ENCODE assay signal across 8 cellular contexts in genomic region chr11:44095506-44096359, GRCh38. TPM values are rescaled to one million over a fixed set of nuclear protein-coding genes. Genes with fewer than 3 reads are reported as not detected.
DNase-seq lines count a peak whose midpoint lies in the region; ATAC-seq and TF ChIP-seq lines count a peak whose summit lies in the region.

EXT2 (plus strand) TSS chr11:44095678; CDS start chr11:44107713, 12,035 bp downstream.

- TF ChIP-seq CTCF in kidney epithelial cell (IDR thresholded peaks at IDR 0.05; ENCODE audit: insufficient read depth, low read length, poor library complexity, severe bottlenecking), result peak; percentile 90

- H3K27me3 ChIP-seq in kidney epithelial cell (ENCODE audit: control insufficient read depth, insufficient read depth, low read length), result peaks cover 2% of the 10 kb centered on the region

- H3K4me3 ChIP-seq in kidney epithelial cell (ENCODE audit: low read depth, low read length), result peak within 1 kb of the TSS; percentile 71

- H3K36me3 ChIP-seq in kidney epithelial cell (ENCODE audit: control insufficient read depth, insufficient read depth, low read length), result no peaks in the 10 kb centered on the region

- ATAC-seq in GM19023 (IDR thresholded peaks at IDR 0.05; ENCODE audit: unreplicated experiment) (peak; percentile 93), HG03196 (IDR thresholded peaks at IDR 0.05; ENCODE audit: unreplicated experiment) (peak; percentile 93)
- peak; percentile 92 to 93 for ATAC-seq in activated CD4-positive, CD25-positive, alpha-beta regulatory T cell treated with anti-CD3 and anti-CD28 coated beads, Interleukin-2, amount 50 U/mL, for 24 hours

- DNase-seq in AG20443 (ENCODE audit: low spot score) (peak; percentile 100), NCI-H226 (peak; percentile 57), cerebellar cortex (ENCODE audit: low spot score) (peak; percentile 85), kidney epithelial cell (ENCODE audit: low read depth) (peak; percentile 34)
- DNase-seq in stimulated activated CD4-positive, alpha-beta T cell treated with anti-CD3 and anti-CD28 coated beads, Interleukin-15, amount 100 ng/mL, for 24 hours, result peak; percentile 90

RNA-seq across cellular contexts. Expression of gene EXT2, which starts in this region (rescaled TPM):
- 83.5 and 99.6 TPM in 2 replicates for total RNA-seq in kidney epithelial cell

Comparison
In these comparisons a context has a peak if more than half of its experiments do, and no peak if none do; other contexts are left out.
1. Peak in every context shown above with its lines: DNase-seq, ATAC-seq and H3K4me3 ChIP-seq.
2. DNase-seq: peak in every context shown above with its lines; median percentile 100 in AG20443; 90 in stimulated activated CD4-positive, alpha-beta T cell treated with anti-CD3 and anti-CD28 coated beads, Interleukin-15, amount 100 ng/mL, for 24 hours; 85 in cerebellar cortex; 57 in NCI-H226; 34 in kidney epithelial cell.